Comparison of ENCODE assay signal across 8 cellular contexts in the genomic region with DNA sequence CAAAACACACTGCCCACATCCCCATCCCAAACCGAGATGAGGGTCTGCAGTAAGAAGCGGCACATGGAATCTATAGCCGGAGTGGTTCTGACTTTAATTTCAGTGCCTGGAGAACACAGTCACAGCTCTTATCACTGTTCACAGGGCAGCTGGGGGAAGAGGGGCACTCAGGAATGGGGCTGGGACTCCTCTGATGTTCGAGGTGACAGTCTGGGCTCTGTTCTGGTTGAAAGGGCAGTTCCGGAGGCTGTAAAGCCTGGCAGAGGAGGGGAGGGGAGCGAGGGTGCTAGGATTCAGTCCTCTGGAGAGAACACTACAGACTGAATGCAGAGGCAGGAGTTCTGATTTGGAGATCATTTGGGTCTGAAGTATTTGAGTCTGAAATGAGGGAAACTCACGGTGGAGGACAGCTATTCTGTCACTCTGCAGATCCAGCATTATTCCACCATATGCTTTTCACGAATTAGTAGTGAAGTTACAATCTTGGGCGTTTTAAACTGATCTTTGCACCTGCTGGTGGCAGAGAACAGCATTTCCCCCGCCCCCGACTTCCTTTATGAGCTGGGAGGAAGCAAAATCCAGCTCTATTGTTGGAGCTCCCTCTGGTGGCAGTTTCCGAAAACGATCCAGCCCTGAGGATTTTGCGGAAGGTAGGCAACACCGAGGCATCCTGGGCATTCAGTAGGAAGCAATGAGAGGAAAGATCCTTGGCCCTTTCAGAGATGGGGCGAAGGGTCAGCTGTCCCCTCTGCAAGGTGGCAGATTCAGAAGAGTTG. TPM values are rescaled to one million over a fixed set of nuclear protein-coding genes. Genes with fewer than 3 reads are reported as not detected.
DNase-seq lines count a peak whose midpoint lies in the region; ATAC-seq, FAIRE-seq and TF ChIP-seq lines count a peak whose summit lies in the region.

No MANE protein-coding gene starts in this region.

- no peaks in the 10 kb centered on the region for H3K9me1 ChIP-seq in endothelial cell of umbilical vein (replicated peaks; ENCODE audit: control insufficient read depth, extremely low read depth, insufficient read depth, low read length)

- H3K4me3 Mint-ChIP-seq in CD4-positive, alpha-beta T cell, result peak overlapping the region; percentile 91

- no peak overlapping the region for H3K27ac ChIP-seq in CD4-positive, alpha-beta T cell (ENCODE audit: low read depth, low read length)
- no peak overlapping the region for H3K27ac ChIP-seq in endothelial cell of umbilical vein (ENCODE audit: insufficient read depth, low read depth, low read length)

- no peaks in the 10 kb centered on the region for H3K36me3 Mint-ChIP-seq in CD4-positive, alpha-beta T cell (ENCODE audit: low read depth)

- BruUV-seq in endothelial cell of umbilical vein (replicated peaks; lab: Mats Ljungman, UMichigan), result no TSS peak

- H3K4me1 ChIP-seq in endothelial cell of umbilical vein (ENCODE audit: control insufficient read depth, extremely low read depth, insufficient read depth, low read length), result peaks cover 9% of the 10 kb centered on the region

- peak; percentile 83 for ATAC-seq in CD4-positive, alpha-beta T cell (ENCODE audit: poor library complexity)
- ATAC-seq in GM19397 (IDR thresholded peaks at IDR 0.05; ENCODE audit: unreplicated experiment), result peak; percentile 71
- peak; percentile 78 for ATAC-seq in HG03521 (IDR thresholded peaks at IDR 0.05; ENCODE audit: unreplicated experiment)

- dilution Hi-C loops in endothelial cell of umbilical vein (cut with MboI; ENCODE audit: extremely low pct_ligation_motif_present, low sequenced_read_pairs), result loop anchor here (25.0 kb wide), 1 partner anchor 362 kb away; no protein-coding TSS in a partner anchor

- intact Hi-C loops in CD4-positive, alpha-beta T cell (cut with DNase I, micrococcal nuclease), result loop anchor here in 1 of 2 experiments (1.0 to 5.0 kb wide), 3 partner anchors 378 to 492 kb away; partner anchors contain the start of gene HSPA12A
- intact Hi-C loops in endothelial cell of umbilical vein (cut with micrococcal nuclease), result loop anchor here (1.0 to 2.0 kb wide), 4 partner anchors 170 to 432 kb away; partner anchors contain the start of genes HSPA12A and SHTN1

- TF ChIP-seq CTCF in CD4-positive, alpha-beta T cell (IDR thresholded peaks at IDR 0.05), result peak; percentile 80
- TF ChIP-seq CTCF in endothelial cell of umbilical vein (IDR thresholded peaks at IDR 0.05; ENCODE audit: extremely low read depth in 1 of 2, insufficient read depth in 1 of 2, low read depth in 1 of 2, low read length in 2 of 2), result peak; percentile 83 to 88

- H3K4me3 ChIP-seq in endothelial cell of umbilical vein (replicated peaks in 1 of 3; ENCODE audit: insufficient read depth in 1 of 3, low read depth in 1 of 3, low read length in 3 of 3), result peak overlapping the region in 1 of 3 experiments; percentile 16

- H3K4me1 Mint-ChIP-seq in CD4-positive, alpha-beta T cell (ENCODE audit: low read depth), result peaks cover 16% of the 10 kb centered on the region

- peak; percentile 88 for FAIRE-seq in endothelial cell of umbilical vein (lab: Jason Lieb, UNC)

- H4K20me1 ChIP-seq in endothelial cell of umbilical vein (replicated peaks; ENCODE audit: control insufficient read depth, extremely low read depth, insufficient read depth, low read length), result no peaks in the 10 kb centered on the region

- no peaks in the 10 kb centered on the region for H3K9me3 Mint-ChIP-seq in CD4-positive, alpha-beta T cell

- CTCF ChIA-PET in CD4-positive, alpha-beta T cell (lab: Charles Lee), result interaction anchor here (1.0 to 2.5 kb wide), 14 partner anchors 8 to 492 kb away, joined by 3 to 27 read pairs (median 4); no protein-coding TSS in a partner anchor
- CTCF ChIA-PET in endothelial cell of umbilical vein (lab: Charles Lee), result interaction anchor here (0.6 to 10.1 kb wide), 72 partner anchors 9 to 512 kb away, joined by 3 to 344 read pairs (median 6); partner anchors contain the start of genes ENO4, HSPA12A, KCNK18 and SHTN1

- H3K9me3 ChIP-seq in CD4-positive, alpha-beta T cell (ENCODE audit: control insufficient read depth, low read length), result no peaks in the 10 kb centered on the region
- no peaks in the 10 kb centered on the region for H3K9me3 ChIP-seq in endothelial cell of umbilical vein (replicated peaks; ENCODE audit: control insufficient read depth, insufficient read depth, low read length)

- POLR2A ChIA-PET in CD4-positive, alpha-beta T cell (lab: Charles Lee), result interaction anchor here (0.8 to 1.9 kb wide), 4 partner anchors 8 to 386 kb away, joined by 4 to 10 read pairs (median 6); no protein-coding TSS in a partner anchor
- POLR2A ChIA-PET in endothelial cell of umbilical vein (lab: Charles Lee), result no interaction called here

- no peaks in the 10 kb centered on the region for H3K36me3 ChIP-seq in endothelial cell of umbilical vein (ENCODE audit: control insufficient read depth in 2 of 2, extremely low read depth in 1 of 2, insufficient read depth in 2 of 2, low read length in 2 of 2)

- H3K9ac ChIP-seq in endothelial cell of umbilical vein (replicated peaks; ENCODE audit: extremely low read depth, insufficient read depth, low read length), result no peak overlapping the region

- H2AFZ ChIP-seq in endothelial cell of umbilical vein (ENCODE audit: low read depth, low read length), result peak overlapping the region; percentile 88

- TF ChIP-seq POLR2A in endothelial cell of umbilical vein (IDR thresholded peaks at IDR 0.05; ENCODE audit: low read depth, low read length), result no peak

- peaks cover 49% of the 10 kb centered on the region for H3K27me3 Mint-ChIP-seq in CD4-positive, alpha-beta T cell

- H3K4me2 ChIP-seq in endothelial cell of umbilical vein (ENCODE audit: insufficient read depth, low read length), result peak overlapping the region; percentile 66

- H3K79me2 ChIP-seq in endothelial cell of umbilical vein (ENCODE audit: control insufficient read depth, insufficient read depth, low read length), result no peaks in the 10 kb centered on the region

- peaks cover 17% of the 10 kb centered on the region for H3K27me3 ChIP-seq in CD4-positive, alpha-beta T cell (ENCODE audit: control insufficient read depth, insufficient read depth, low read length)
- peaks cover 27 to 32% of the 10 kb centered on the region in 2 experiments for H3K27me3 ChIP-seq in endothelial cell of umbilical vein (ENCODE audit: control insufficient read depth in 2 of 2, insufficient read depth in 2 of 2, low read length in 2 of 2)

- H3K27ac Mint-ChIP-seq in CD4-positive, alpha-beta T cell, result peak overlapping the region; percentile 40

- peak; percentile 66 to 82 (median 78) for DNase-seq in CD4-positive, alpha-beta T cell
- DNase-seq in NCI-H774 (lab: John Stamatoyannopoulos, UW) (peak; percentile 40), endothelial cell of umbilical vein (ENCODE audit: low read depth, low spot score) (peak; percentile 81), mucosa of gallbladder (ENCODE audit: low spot score) (peak; percentile 88)
- DNase-seq in activated CD8-positive, alpha-beta memory T cell treated with anti-CD3 and anti-CD28 coated beads for 48 hours (ENCODE audit: low read depth in 2 of 3, low spot score in 2 of 3), result peak; percentile 51 to 70 (median 56)
- peak; percentile 61 to 78 for DNase-seq in stimulated activated CD8-positive, alpha-beta memory T cell treated with anti-CD3 and anti-CD28 coated beads, Interleukin-2, amount 100 ng/mL, for 48 hours (ENCODE audit: low read depth in 2 of 2)

TF ChIP-seq in endothelial cell of umbilical vein, 7 proteins besides CTCF, POLR2A, EP300 and RAD21:
- TF ChIP-seq EZH2 (IDR thresholded peaks at IDR 0.05; ENCODE audit: borderline replicate concordance, low read depth, low read length, severe bottlenecking) (no peak), GATA2 (IDR thresholded peaks at IDR 0.05; ENCODE audit: insufficient read depth, insufficient read length, low read depth, low read length) (no peak), FOS (IDR thresholded peaks at IDR 0.05; ENCODE audit: borderline replicate concordance, insufficient read depth, low read length) (no peak), POLR2AphosphoS5 (IDR thresholded peaks at IDR 0.05; ENCODE audit: insufficient read depth, low read depth, low read length) (no peak), MYC (IDR thresholded peaks at IDR 0.05; ENCODE audit: low read depth, low read length) (no peak)

RNA-seq across cellular contexts. Expression of gene KCNK18, which starts 22.7 kb away (rescaled TPM):
- not detected for total RNA-seq in CD4-positive, alpha-beta T cell
- not detected in 2 replicates for total RNA-seq in endothelial cell of umbilical vein
- not detected in 2 replicates for polyA plus RNA-seq in endothelial cell of umbilical vein
- not detected in 2 replicates for polyA plus RNA-seq in endothelial cell of umbilical vein (2011; cell fraction: cytosol; rRNA removed)
- polyA plus RNA-seq in endothelial cell of umbilical vein (2011; cell fraction: nucleus; rRNA removed), result not detected in 2 replicates
- not detected in 2 replicates for polyA plus RNA-seq in endothelial cell of umbilical vein (2012)
- not detected in 2 replicates for polyA minus RNA-seq in endothelial cell of umbilical vein
- not detected for polyA minus RNA-seq in endothelial cell of umbilical vein (2011; cell fraction: cytosol; rRNA and poly(A)+ RNA removed)
- polyA minus RNA-seq in endothelial cell of umbilical vein (2011; cell fraction: nucleus; rRNA and poly(A)+ RNA removed), result not detected in 2 replicates
- total RNA-seq in mucosa of gallbladder, result not detected

RNA-seq across cellular contexts. Expression of gene VAX1, which starts 36.6 kb away (rescaled TPM):
- total RNA-seq in CD4-positive, alpha-beta T cell, result not detected
- total RNA-seq in endothelial cell of umbilical vein, result not detected in 2 replicates
- polyA plus RNA-seq in endothelial cell of umbilical vein, result not detected in 2 replicates
- polyA plus RNA-seq in endothelial cell of umbilical vein (2011; cell fraction: cytosol; rRNA removed), result not detected in 2 replicates
- not detected in 2 replicates for polyA plus RNA-seq in endothelial cell of umbilical vein (2011; cell fraction: nucleus; rRNA removed)
- polyA plus RNA-seq in endothelial cell of umbilical vein (2012), result not detected in 2 replicates
- not detected in 2 replicates for polyA minus RNA-seq in endothelial cell of umbilical vein
- polyA minus RNA-seq in endothelial cell of umbilical vein (2011; cell fraction: cytosol; rRNA and poly(A)+ RNA removed), result not detected
- polyA minus RNA-seq in endothelial cell of umbilical vein (2011; cell fraction: nucleus; rRNA and poly(A)+ RNA removed), result not detected in 2 replicates
- not detected for total RNA-seq in mucosa of gallbladder
